ENCODE assay signal across 22 cellular contexts in the genomic region with DNA sequence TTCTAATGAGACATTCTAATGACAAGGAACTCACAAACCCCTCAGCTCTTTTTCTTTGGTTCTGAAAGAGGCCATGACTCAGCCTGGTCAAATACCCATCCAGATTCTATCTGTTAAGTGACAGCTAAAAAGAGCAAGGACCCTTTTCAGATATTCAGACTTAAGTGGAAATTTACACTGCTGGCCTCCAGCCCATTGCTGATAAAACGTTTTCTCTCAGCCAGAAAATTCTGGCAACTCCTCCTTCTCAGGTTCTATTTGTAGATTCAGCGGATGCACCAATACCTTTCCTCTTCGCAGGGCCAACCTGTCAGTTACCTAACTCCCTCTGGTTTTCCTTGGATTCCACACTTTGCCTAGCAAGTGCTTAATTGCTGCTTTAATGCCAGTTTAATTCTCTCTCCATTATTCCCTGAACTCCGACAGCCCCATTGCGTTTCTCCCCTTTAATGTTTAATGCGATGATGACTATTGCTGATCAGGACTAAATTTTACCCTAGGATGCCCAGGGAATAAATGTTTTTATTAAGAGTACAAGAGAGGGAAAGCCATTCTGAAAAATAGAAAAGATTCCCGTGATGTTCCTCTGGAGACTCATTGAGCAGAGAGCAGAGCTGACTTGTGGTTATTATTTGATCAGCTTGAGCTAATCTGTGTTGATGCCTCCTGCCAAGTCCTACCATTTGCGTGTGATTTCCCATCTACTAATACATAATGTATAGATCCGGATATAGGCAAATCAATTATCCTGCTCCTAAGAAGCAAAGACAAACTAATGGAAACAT. TPM values are rescaled to one million over a fixed set of nuclear protein-coding genes. Genes with fewer than 3 reads are reported as not detected.
DNase-seq lines count a peak whose midpoint lies in the region; ATAC-seq and TF ChIP-seq lines count a peak whose summit lies in the region.
"Had no signal": no experiment of that assay in that cellular context is flagged by ENCODE, and none has a peak within 500 bp of the region (broad histone marks: within the 10 kb centered on the region; RNA-seq: fewer than 3 reads in every experiment).

No MANE protein-coding gene starts in this region.

- DNase-seq in NCI-H2171 treated with DMSO at 0.1 percent for 48 hours (lab: John Stamatoyannopoulos, UW) (peak; percentile 2), NCI-H2171 (lab: John Stamatoyannopoulos, UW) (no peak), RPMI8226 (peak; percentile 60), esophagus muscularis mucosa (ENCODE audit: extremely low spot score) (peak; percentile 72), thyroid gland (peak; percentile 55 to 69), T-helper 9 cell (no peak), progenitor cell of endocrine pancreas (ENCODE audit: low spot score, unreplicated experiment) (no peak)
- DNase-seq: 8988T; activated B cell treated with CpG ODN at 0.5 μM for 24 hours; activated CD4-positive, alpha-beta T cell treated with anti-CD3 and anti-CD28 coated beads, Interleukin-2, amount 50 U/mL, for 1 hour; activated naive CD4-positive, alpha-beta T cell; activated T-cell treated with anti-CD3 and anti-CD28 coated beads, Interleukin-2, amount 50 U/mL, for 48 hours; CD4-positive, alpha-beta T cell; EL; head of caudate nucleus; NCI-H2081; PC-3; stimulated activated naive CD4-positive, alpha-beta T cell treated with Interleukin-2 at 50 U/mL for 16 hours had no signal

- no peak for TF ChIP-seq EP300 in esophagus muscularis mucosa (IDR thresholded peaks at IDR 0.05)

- TF ChIP-seq CTCF in esophagus muscularis mucosa (IDR thresholded peaks at IDR 0.05) (no peak), thyroid gland (IDR thresholded peaks at IDR 0.05) (no peak), progenitor cell of endocrine pancreas (IDR thresholded peaks at IDR 0.05; ENCODE audit: unreplicated experiment) (no peak)

- H3K36me3 ChIP-seq in esophagus muscularis mucosa (no peaks in the 10 kb centered on the region), thyroid gland (no peaks in the 10 kb centered on the region)
- H3K36me3 ChIP-seq: neutrophil had no signal

- H3K27me3 ChIP-seq in esophagus muscularis mucosa (no peaks in the 10 kb centered on the region), thyroid gland (no peaks in the 10 kb centered on the region)
- H3K27me3 ChIP-seq: neutrophil had no signal

- H3K4me3 ChIP-seq in esophagus muscularis mucosa (no peak overlapping the region), thyroid gland (replicated peaks in 1 of 3) (no peak overlapping the region)

- no peak overlapping the region for H3K4me3 Mint-ChIP-seq in progenitor cell of endocrine pancreas (ENCODE audit: low read depth)
- H3K4me3 Mint-ChIP-seq: activated B cell treated with CpG ODN at 0.5 μM for 24 hours; CD4-positive, alpha-beta T cell; T-helper 2 cell treated with Interferon-gamma antibody and Interleukin-4, amounts not matched to agents 5 μg/mL and 100 μg/mL, for 36 hours had no signal

- H3K9me3 Mint-ChIP-seq in progenitor cell of endocrine pancreas (ENCODE audit: low read depth): no peaks in the 10 kb centered on the region
- H3K9me3 Mint-ChIP-seq: activated B cell treated with CpG ODN at 0.5 μM for 24 hours; CD4-positive, alpha-beta T cell; T-helper 2 cell treated with Interferon-gamma antibody and Interleukin-4, amounts not matched to agents 5 μg/mL and 100 μg/mL, for 36 hours had no signal

- peaks cover 12% of the 10 kb centered on the region for H3K4me1 Mint-ChIP-seq in progenitor cell of endocrine pancreas (ENCODE audit: low read depth)
- H3K4me1 Mint-ChIP-seq: activated B cell treated with CpG ODN at 0.5 μM for 24 hours had no signal

- WGBS in esophagus muscularis mucosa: 65% methylated on average over 9 of the region's 9 CpGs
- 49 to 54% methylated on average over 9 of the region's 9 CpGs for WGBS in thyroid gland, 2 donors

- ATAC-seq in GM18505 (IDR thresholded peaks at IDR 0.05; ENCODE audit: unreplicated experiment): no peak
- ATAC-seq: PC-3, Right ventricle myocardium inferior had no signal

- no peak overlapping the region for H3K27ac Mint-ChIP-seq in progenitor cell of endocrine pancreas
- H3K27ac Mint-ChIP-seq: activated B cell treated with CpG ODN at 0.5 μM for 24 hours; CD4-positive, alpha-beta T cell; T-helper 2 cell treated with Interferon-gamma antibody and Interleukin-4, amounts not matched to agents 5 μg/mL and 100 μg/mL, for 36 hours had no signal

- H3K36me3 Mint-ChIP-seq in progenitor cell of endocrine pancreas (ENCODE audit: insufficient read depth): no peaks in the 10 kb centered on the region

- no peak overlapping the region for H3K27ac ChIP-seq in esophagus muscularis mucosa (replicated peaks in 1 of 4)
- peak overlapping the region in 1 of 3 donors; percentile 43 for H3K27ac ChIP-seq in thyroid gland
- H3K27ac ChIP-seq: neutrophil had no signal

- no peaks in the 10 kb centered on the region for H3K27me3 Mint-ChIP-seq in progenitor cell of endocrine pancreas
- H3K27me3 Mint-ChIP-seq: activated B cell treated with CpG ODN at 0.5 μM for 24 hours had no signal

- H3K4me1 ChIP-seq in esophagus muscularis mucosa (no peaks in the 10 kb centered on the region), thyroid gland (peaks cover 9 to 24% of the 10 kb centered on the region in 2 donors)

- H3K9me3 ChIP-seq in esophagus muscularis mucosa: no peaks in the 10 kb centered on the region
- no peaks in the 10 kb centered on the region for H3K9me3 ChIP-seq in thyroid gland
- H3K9me3 ChIP-seq: neutrophil had no signal

- no peak for TF ChIP-seq POLR2A in esophagus muscularis mucosa (IDR thresholded peaks at IDR 0.05; ENCODE audit: low read depth)
- no peak for TF ChIP-seq POLR2A in thyroid gland (IDR thresholded peaks at IDR 0.05)
- TF ChIP-seq POLR2A in GM18505 (IDR thresholded peaks at IDR 0.05; ENCODE audit: borderline replicate concordance, extremely low read depth, insufficient read depth, insufficient read length): no peak

- intact Hi-C loops in esophagus muscularis mucosa (cut with DNase I): no loop called here
- intact Hi-C loops in thyroid gland (cut with DNase I): no loop called here

RNA-seq across cellular contexts. Expression of a gene that starts 35.8 kb away (rescaled TPM):
- total RNA-seq in esophagus muscularis mucosa (10 to 100 TPM; 25.8 to 40.7 (median 28.6) TPM), thyroid gland (100 to 1,000 TPM in 3 of 4 donors, 10 to 100 TPM in 1; 89.6 to 116 (median 109) TPM), progenitor cell of endocrine pancreas (83.1 and 91.2 TPM in 2 replicates)
- total RNA-seq: activated B cell treated with CpG ODN at 0.5 μM for 24 hours; CD4-positive, alpha-beta T cell had no signal

Comparison
In these comparisons a context has a peak if more than half of its experiments do, and no peak if none do; other contexts are left out.
1. DNase-seq: peak in NCI-H2171 treated with DMSO at 0.1 percent for 48 hours (single experiment), RPMI8226 (single experiment), esophagus muscularis mucosa (single experiment) and thyroid gland (2 of 2); none in NCI-H2171 (single experiment), T-helper 9 cell (single experiment) and progenitor cell of endocrine pancreas (single experiment).